1 cellular context compared by ENCODE assay signal in the genomic region with DNA sequence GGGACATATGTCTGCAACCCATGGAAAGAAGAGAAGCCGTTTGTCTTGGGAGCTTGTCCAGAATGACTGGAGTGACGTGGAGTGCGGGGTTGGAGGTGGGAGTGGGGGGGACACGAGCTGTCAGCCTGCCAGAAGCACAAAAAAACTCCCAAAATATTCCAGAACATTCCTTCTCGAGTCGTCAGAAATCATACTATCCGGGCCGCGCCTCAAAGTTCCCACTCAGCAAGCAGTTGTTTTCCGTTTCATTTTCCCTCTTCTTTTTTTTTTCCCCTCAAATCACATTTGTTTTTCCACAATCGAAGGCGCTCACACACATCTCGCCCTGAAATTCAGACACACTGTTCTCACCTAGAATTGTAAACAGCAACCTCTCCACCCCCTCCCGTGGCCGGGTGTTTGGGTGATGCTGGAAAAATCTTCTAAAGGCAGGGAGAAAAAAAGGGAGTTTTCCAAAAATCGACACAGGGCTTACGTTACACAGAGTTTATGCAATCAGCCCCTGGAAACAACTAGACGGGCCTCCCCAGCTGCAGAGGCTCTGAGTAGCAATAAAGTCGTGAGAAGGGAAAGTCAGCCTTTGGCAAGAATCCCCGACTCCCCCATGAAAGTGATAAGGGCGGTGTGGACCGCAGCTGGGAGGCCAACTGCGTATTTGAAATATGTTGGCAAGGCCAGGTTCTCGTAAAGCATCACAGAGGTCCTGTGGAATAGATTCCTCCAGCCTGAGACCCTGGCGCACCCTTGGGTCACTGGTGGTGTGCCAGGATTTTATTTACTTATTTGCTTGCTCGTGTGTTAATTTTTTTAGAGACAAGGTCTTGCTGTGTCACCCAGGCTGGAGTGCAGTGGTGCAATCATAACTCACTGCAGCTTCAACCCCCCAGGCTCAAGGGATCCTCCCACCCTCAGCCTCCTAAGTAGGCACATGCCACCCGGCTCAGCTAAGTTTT.
TF ChIP-seq lines count a peak whose summit lies in the region.

No MANE protein-coding gene starts in this region.

TF ChIP-seq in K562, 482 proteins besides CTCF, POLR2A, EP300 and RAD21 (continued from another document):
- no peak for TF ChIP-seq ZNF668 (CRISPR knock-in tag; IDR thresholded peaks at IDR 0.05)
- TF ChIP-seq, protein P1, sequence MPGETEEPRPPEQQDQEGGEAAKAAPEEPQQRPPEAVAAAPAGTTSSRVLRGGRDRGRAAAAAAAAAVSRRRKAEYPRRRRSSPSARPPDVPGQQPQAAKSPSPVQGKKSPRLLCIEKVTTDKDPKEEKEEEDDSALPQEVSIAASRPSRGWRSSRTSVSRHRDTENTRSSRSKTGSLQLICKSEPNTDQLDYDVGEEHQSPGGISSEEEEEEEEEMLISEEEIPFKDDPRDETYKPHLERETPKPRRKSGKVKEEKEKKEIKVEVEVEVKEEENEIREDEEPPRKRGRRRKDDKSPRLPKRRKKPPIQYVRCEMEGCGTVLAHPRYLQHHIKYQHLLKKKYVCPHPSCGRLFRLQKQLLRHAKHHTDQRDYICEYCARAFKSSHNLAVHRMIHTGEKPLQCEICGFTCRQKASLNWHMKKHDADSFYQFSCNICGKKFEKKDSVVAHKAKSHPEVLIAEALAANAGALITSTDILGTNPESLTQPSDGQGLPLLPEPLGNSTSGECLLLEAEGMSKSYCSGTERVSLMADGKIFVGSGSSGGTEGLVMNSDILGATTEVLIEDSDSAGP (CRISPR knock-in tag; IDR thresholded peaks at IDR 0.05) = no peak
- no peak for TF ChIP-seq MEF2A (IDR thresholded peaks at IDR 0.05; ENCODE audit: control insufficient read depth, low read depth, low read length)
- TF ChIP-seq CBX3 (IDR thresholded peaks at IDR 0.05; ENCODE audit: borderline replicate concordance in 1 of 2, low read length in 2 of 2) = no peak
- peak; percentile 60; the same call in 1 of the 2 replicates for TF ChIP-seq MAFG (tag; conservative IDR thresholded peaks at IDR 0.05)
- no peak for TF ChIP-seq ZKSCAN1 (IDR thresholded peaks at IDR 0.05; ENCODE audit: low read depth, low read length)
- no peak for TF ChIP-seq PHF20 (IDR thresholded peaks at IDR 0.05; ENCODE audit: partially characterized antibody)
- no peak for TF ChIP-seq NFATC3 (IDR thresholded peaks at IDR 0.05)
- TF ChIP-seq YBX1 (IDR thresholded peaks at IDR 0.05) = no peak
- TF ChIP-seq CEBPB (tag; IDR thresholded peaks at IDR 0.05) = peak; percentile 83
- TF ChIP-seq, protein P2, sequence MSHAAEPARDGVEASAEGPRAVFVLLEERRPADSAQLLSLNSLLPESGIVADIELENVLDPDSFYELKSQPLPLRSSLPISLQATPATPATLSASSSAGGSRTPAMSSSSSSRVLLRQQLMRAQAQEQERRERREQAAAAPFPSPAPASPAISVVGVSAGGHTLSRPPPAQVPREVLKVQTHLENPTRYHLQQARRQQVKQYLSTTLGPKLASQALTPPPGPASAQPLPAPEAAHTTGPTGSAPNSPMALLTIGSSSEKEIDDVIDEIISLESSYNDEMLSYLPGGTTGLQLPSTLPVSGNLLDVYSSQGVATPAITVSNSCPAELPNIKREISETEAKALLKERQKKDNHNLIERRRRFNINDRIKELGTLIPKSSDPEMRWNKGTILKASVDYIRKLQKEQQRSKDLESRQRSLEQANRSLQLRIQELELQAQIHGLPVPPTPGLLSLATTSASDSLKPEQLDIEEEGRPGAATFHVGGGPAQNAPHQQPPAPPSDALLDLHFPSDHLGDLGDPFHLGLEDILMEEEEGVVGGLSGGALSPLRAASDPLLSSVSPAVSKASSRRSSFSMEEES (CRISPR knock-in tag; IDR thresholded peaks at IDR 0.05) = no peak
- TF ChIP-seq NELFE (IDR thresholded peaks at IDR 0.05; ENCODE audit: insufficient read depth, insufficient read length) = no peak
- TF ChIP-seq DMBX1 (CRISPR knock-in tag; IDR thresholded peaks at IDR 0.05; ENCODE audit: borderline replicate concordance) = no peak
- no peak for TF ChIP-seq PML (IDR thresholded peaks at IDR 0.05; ENCODE audit: low read length)
- no peak for TF ChIP-seq NR3C1 (CRISPR knock-in tag; IDR thresholded peaks at IDR 0.05)
- TF ChIP-seq MEIS2 (IDR thresholded peaks at IDR 0.05; ENCODE audit: partially characterized antibody) = peak; percentile 6
- TF ChIP-seq, protein P3, sequence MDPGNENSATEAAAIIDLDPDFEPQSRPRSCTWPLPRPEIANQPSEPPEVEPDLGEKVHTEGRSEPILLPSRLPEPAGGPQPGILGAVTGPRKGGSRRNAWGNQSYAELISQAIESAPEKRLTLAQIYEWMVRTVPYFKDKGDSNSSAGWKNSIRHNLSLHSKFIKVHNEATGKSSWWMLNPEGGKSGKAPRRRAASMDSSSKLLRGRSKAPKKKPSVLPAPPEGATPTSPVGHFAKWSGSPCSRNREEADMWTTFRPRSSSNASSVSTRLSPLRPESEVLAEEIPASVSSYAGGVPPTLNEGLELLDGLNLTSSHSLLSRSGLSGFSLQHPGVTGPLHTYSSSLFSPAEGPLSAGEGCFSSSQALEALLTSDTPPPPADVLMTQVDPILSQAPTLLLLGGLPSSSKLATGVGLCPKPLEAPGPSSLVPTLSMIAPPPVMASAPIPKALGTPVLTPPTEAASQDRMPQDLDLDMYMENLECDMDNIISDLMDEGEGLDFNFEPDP (CRISPR knock-in tag; IDR thresholded peaks at IDR 0.05) = no peak
- no peak for TF ChIP-seq ATF1 (CRISPR knock-in tag; IDR thresholded peaks at IDR 0.05)
- TF ChIP-seq ATF1 (tag; IDR thresholded peaks at IDR 0.05) = 0 out of 2 replicates have a peak, but pooled peaks have one; percentile 28
- peak; percentile 52 for TF ChIP-seq ARID1B (IDR thresholded peaks at IDR 0.05)
- TF ChIP-seq, protein P4, sequence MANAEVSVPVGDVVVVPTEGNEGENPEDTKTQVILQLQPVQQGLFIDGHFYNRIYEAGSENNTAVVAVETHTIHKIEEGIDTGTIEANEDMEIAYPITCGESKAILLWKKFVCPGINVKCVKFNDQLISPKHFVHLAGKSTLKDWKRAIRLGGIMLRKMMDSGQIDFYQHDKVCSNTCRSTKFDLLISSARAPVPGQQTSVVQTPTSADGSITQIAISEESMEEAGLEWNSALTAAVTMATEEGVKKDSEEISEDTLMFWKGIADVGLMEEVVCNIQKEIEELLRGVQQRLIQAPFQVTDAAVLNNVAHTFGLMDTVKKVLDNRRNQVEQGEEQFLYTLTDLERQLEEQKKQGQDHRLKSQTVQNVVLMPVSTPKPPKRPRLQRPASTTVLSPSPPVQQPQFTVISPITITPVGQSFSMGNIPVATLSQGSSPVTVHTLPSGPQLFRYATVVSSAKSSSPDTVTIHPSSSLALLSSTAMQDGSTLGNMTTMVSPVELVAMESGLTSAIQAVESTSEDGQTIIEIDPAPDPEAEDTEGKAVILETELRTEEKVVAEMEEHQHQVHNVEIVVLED (CRISPR knock-in tag; IDR thresholded peaks at IDR 0.05) = no peak
- TF ChIP-seq, protein P5, sequence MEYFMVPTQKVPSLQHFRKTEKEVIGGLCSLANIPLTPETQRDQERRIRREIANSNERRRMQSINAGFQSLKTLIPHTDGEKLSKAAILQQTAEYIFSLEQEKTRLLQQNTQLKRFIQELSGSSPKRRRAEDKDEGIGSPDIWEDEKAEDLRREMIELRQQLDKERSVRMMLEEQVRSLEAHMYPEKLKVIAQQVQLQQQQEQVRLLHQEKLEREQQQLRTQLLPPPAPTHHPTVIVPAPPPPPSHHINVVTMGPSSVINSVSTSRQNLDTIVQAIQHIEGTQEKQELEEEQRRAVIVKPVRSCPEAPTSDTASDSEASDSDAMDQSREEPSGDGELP (CRISPR knock-in tag; IDR thresholded peaks at IDR 0.05; ENCODE audit: borderline replicate concordance) = peak; percentile 56; the same call in 1 of the 2 replicates
- no peak for TF ChIP-seq ZC3H8 (IDR thresholded peaks at IDR 0.05)
- TF ChIP-seq HMGN3 (IDR thresholded peaks at IDR 0.05; ENCODE audit: borderline replicate concordance, extremely low read depth, insufficient read length, low read depth, low read length) = no peak
- TF ChIP-seq NFXL1 (CRISPR knock-in tag; IDR thresholded peaks at IDR 0.05) = no peak
- peak in 1 of 2 experiments; percentile 34; a peak in 1 of 4 replicates for TF ChIP-seq RCOR1 (IDR thresholded peaks at IDR 0.05; ENCODE audit: borderline replicate concordance in 1 of 2, low read depth in 2 of 2, low read length in 2 of 2)
- peak; percentile 54 for TF ChIP-seq CBFA2T3 (IDR thresholded peaks at IDR 0.05)
- no peak for TF ChIP-seq POLR2G (IDR thresholded peaks at IDR 0.05; ENCODE audit: low read depth, low read length)
- peak; percentile 61 for TF ChIP-seq NFE2 (IDR thresholded peaks at IDR 0.05; ENCODE audit: low read depth)
